In the genomic region with DNA sequence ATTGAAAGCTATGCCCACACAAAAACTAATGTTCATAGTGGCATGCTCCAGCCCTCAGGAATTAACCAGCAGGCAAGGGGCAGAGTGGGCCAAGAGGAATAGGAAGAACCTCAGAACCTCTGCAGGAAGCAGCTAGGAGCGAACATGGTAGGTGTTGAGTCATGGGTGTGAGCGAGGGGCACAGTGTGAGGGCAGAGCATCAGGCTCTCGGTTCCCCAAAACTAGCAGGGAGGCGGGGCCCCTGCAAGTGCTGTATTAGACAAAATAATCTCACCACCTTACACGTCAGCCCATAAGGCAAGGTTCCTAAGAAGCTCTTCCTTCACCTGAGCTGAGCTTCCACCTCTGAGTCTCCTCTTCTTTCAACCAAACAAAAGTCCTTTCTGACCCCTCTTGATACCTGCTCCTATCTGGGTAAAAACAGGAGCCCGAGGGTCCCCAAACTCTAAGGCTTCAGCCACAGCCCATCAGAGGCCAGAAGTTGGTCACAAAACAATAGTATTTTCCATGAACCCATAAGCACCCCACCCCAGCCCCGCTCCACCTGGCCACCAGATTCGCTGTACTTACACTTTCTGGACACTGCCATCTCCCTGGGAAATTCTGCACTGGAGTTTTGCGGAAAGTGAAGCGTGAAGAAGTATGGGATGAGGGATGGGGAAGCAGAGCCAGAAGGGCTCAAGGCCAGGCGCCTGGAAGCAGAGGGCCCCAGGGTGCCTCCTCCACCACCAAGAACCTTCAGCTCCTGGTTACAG, we compare ENCODE assay signal across 13 cellular contexts. TPM values are rescaled to one million over a fixed set of nuclear protein-coding genes. Genes with fewer than 3 reads are reported as not detected.
A peak's percentile ranks its signal among the peaks of the same experiment; 100 is the strongest.
DNase-seq lines count a peak whose midpoint lies in the region; ATAC-seq and TF ChIP-seq lines count a peak whose summit lies in the region.
"Had no signal": no experiment of that assay in that cellular context is flagged by ENCODE, and none has a peak within 500 bp of the region (broad histone marks: within the 10 kb centered on the region; RNA-seq: fewer than 3 reads in every experiment).

No MANE protein-coding gene starts in this region.

- H3K27me3 Mint-ChIP-seq in naive thymus-derived CD4-positive, alpha-beta T cell, result peaks cover 4 to 19% (median 17%) of the 10 kb centered on the region in 5 donors

- H3K27ac ChIP-seq in naive thymus-derived CD4-positive, alpha-beta T cell (ENCODE audit: low read depth, low read length), result no peak overlapping the region
- no peak overlapping the region for H3K27ac ChIP-seq in right atrium auricular region
- H3K27ac ChIP-seq: ascending aorta had no signal

- peaks cover 0 to 15% (median 3%) of the 10 kb centered on the region in 7 donors for H3K4me1 Mint-ChIP-seq in naive thymus-derived CD4-positive, alpha-beta T cell

- no peaks in the 10 kb centered on the region for H3K9me3 Mint-ChIP-seq in naive thymus-derived CD4-positive, alpha-beta T cell

- CTCF ChIA-PET in naive thymus-derived CD4-positive, alpha-beta T cell (lab: Charles Lee), result no interaction called here

- no peak overlapping the region for H3K27ac Mint-ChIP-seq in naive thymus-derived CD4-positive, alpha-beta T cell

- no peak overlapping the region for H3K4me3 Mint-ChIP-seq in naive thymus-derived CD4-positive, alpha-beta T cell

- no peaks in the 10 kb centered on the region for H3K27me3 ChIP-seq in naive thymus-derived CD4-positive, alpha-beta T cell (ENCODE audit: control insufficient read depth in 2 of 2, insufficient read depth in 2 of 2, low read length in 2 of 2)
- no peaks in the 10 kb centered on the region for H3K27me3 ChIP-seq in right atrium auricular region
- H3K27me3 ChIP-seq: ascending aorta had no signal

- H3K4me1 ChIP-seq in naive thymus-derived CD4-positive, alpha-beta T cell (ENCODE audit: control insufficient read depth in 2 of 2, insufficient read depth in 2 of 2, low read length in 2 of 2), result peaks cover 2 to 3% of the 10 kb centered on the region in 2 donors
- no peaks in the 10 kb centered on the region for H3K4me1 ChIP-seq in right atrium auricular region

- no peaks in the 10 kb centered on the region for H3K36me3 ChIP-seq in naive thymus-derived CD4-positive, alpha-beta T cell (ENCODE audit: control insufficient read depth in 2 of 3, insufficient read depth in 3 of 3, low read length in 3 of 3)
- H3K36me3 ChIP-seq in right atrium auricular region, result no peaks in the 10 kb centered on the region
- H3K36me3 ChIP-seq: ascending aorta had no signal

- no peak for TF ChIP-seq CTCF in right atrium auricular region (IDR thresholded peaks at IDR 0.05)

- no peak overlapping the region for H3K4me3 ChIP-seq in naive thymus-derived CD4-positive, alpha-beta T cell (ENCODE audit: low read length)
- no peak overlapping the region for H3K4me3 ChIP-seq in right atrium auricular region
- H3K4me3 ChIP-seq: ascending aorta had no signal

- ATAC-seq in GM18870 (IDR thresholded peaks at IDR 0.05; ENCODE audit: unreplicated experiment) (peak; percentile 72), GM21723 (IDR thresholded peaks at IDR 0.05; ENCODE audit: unreplicated experiment) (peak; percentile 90), HG03469 (IDR thresholded peaks at IDR 0.05; ENCODE audit: unreplicated experiment) (peak; percentile 95)
- ATAC-seq in naive thymus-derived CD4-positive, alpha-beta T cell, result peak; percentile 88

- no peaks in the 10 kb centered on the region for H3K9me3 ChIP-seq in naive thymus-derived CD4-positive, alpha-beta T cell (ENCODE audit: control insufficient read depth in 2 of 3, low read length in 3 of 3)
- no peaks in the 10 kb centered on the region for H3K9me3 ChIP-seq in right atrium auricular region
- H3K9me3 ChIP-seq: ascending aorta had no signal

- intact Hi-C loops in naive thymus-derived CD4-positive, alpha-beta T cell (cut with micrococcal nuclease), result no loop called here

- H3K36me3 Mint-ChIP-seq in naive thymus-derived CD4-positive, alpha-beta T cell, result peaks cover 0 to 1% (median 0%) of the 10 kb centered on the region in 5 donors

- no peak for DNase-seq in naive thymus-derived CD4-positive, alpha-beta T cell
- DNase-seq in NCI-H1694 (lab: John Stamatoyannopoulos, UW) (no peak), SW480 (ENCODE audit: low spot score) (no peak), right atrium auricular region (ENCODE audit: low spot score) (no peak), GM03348 (ENCODE audit: low spot score) (no peak)
- DNase-seq: left cardiac atrium, NCI-H1105 treated with DMSO at 0.1 percent for 48 hours, SHP77 had no signal

- POLR2A ChIA-PET in naive thymus-derived CD4-positive, alpha-beta T cell (lab: Charles Lee), result no interaction called here

RNA-seq across cellular contexts. Expression of gene RUFY4, which starts 5.3 kb away (rescaled TPM):
- total RNA-seq in naive thymus-derived CD4-positive, alpha-beta T cell, result 1 to 10 TPM in 4 of 5 experiments, under 1 TPM in 1; 0.40 to 6.6 (median 2.4) TPM
- polyA plus RNA-seq in naive thymus-derived CD4-positive, alpha-beta T cell, result not detected
- total RNA-seq in right atrium auricular region, result under 1 TPM in 1 of 2 donors, not detected in 1; 0.12 TPM
- total RNA-seq: ascending aorta, Daoy, left cardiac atrium had no signal
